Comparison of ENCODE assay signal across 24 cellular contexts in the genomic region with DNA sequence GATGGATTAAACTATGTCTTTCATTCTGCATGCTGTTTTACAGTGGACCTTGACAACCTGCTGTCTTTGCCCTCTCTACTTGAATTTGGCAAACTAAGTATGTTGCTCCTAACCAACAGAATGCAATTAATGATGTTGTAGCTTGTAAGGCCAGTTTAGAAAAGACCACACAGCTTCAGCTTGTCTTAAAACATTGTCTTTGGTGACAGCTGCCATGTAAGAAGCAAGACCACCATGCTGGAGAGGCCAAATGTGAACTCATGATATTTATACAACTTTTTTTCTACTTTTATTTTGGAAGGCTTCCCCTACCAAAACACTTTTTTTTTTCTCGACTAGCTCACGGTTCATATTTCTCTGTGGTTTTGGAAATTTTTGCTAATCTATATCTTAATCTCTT.
"Had no signal": no experiment of that assay in that cellular context is flagged by ENCODE, and none has a peak within 500 bp of the region (broad histone marks: within the 10 kb centered on the region; RNA-seq: fewer than 3 reads in every experiment).

No MANE protein-coding gene starts in this region.

- ATAC-seq: effector memory CD8-positive, alpha-beta T cell; esophagus mucosa; gastrocnemius medialis; heart right ventricle; left cardiac atrium; left lung; left ventricle myocardium superior; lower lobe of right lung had no signal

- H3K36me3 Mint-ChIP-seq: memory B cell had no signal

- H3K4me3 Mint-ChIP-seq: dendritic cell treated with granulocyte-macrophage colony-stimulating factor and Interleukin-4, amounts not matched to agents 40 ng/mL and 50 ng/mL, for 4 days; effector memory CD8-positive, alpha-beta T cell; endodermal cell; memory B cell had no signal

- H3K27ac Mint-ChIP-seq: dendritic cell treated with granulocyte-macrophage colony-stimulating factor and Interleukin-4, amounts not matched to agents 40 ng/mL and 50 ng/mL, for 4 days; effector memory CD8-positive, alpha-beta T cell; endodermal cell; memory B cell had no signal

- H3K9me3 Mint-ChIP-seq: endodermal cell had no signal

- H3K4me1 ChIP-seq: colonic mucosa, esophagus squamous epithelium, gastrocnemius medialis, heart right ventricle, left lung, lower lobe of right lung had no signal

- H3K27me3 Mint-ChIP-seq: dendritic cell treated with granulocyte-macrophage colony-stimulating factor and Interleukin-4, amounts not matched to agents 40 ng/mL and 50 ng/mL, for 4 days; effector memory CD8-positive, alpha-beta T cell; memory B cell had no signal

- H3K36me3 ChIP-seq: colonic mucosa, esophagus squamous epithelium, gastrocnemius medialis, heart right ventricle, left lung, lower lobe of right lung had no signal

- H3K9me3 ChIP-seq: colonic mucosa, esophagus squamous epithelium, gastrocnemius medialis, heart right ventricle, lower lobe of right lung had no signal

- H3K27ac ChIP-seq: colonic mucosa, epithelial cell of prostate, esophagus squamous epithelium, gastrocnemius medialis, heart right ventricle, left lung, lower lobe of right lung had no signal

- H3K27me3 ChIP-seq: colonic mucosa, esophagus squamous epithelium, gastrocnemius medialis, heart right ventricle, left lung had no signal

- H3K4me1 Mint-ChIP-seq: endodermal cell, memory B cell had no signal

- DNase-seq: colonic mucosa; cortex of kidney; effector CD8-positive, alpha-beta T cell; effector memory CD8-positive, alpha-beta T cell; endodermal cell; erythroblast; esophagus squamous epithelium; foreskin fibroblast; foreskin melanocyte; gastrocnemius medialis; glutamatergic neuron; head of caudate nucleus; heart right ventricle; hippocampal formation; left cardiac atrium; left lung; left ventricle myocardium superior; lower lobe of right lung; mesendoderm; midbrain had no signal

- H3K4me3 ChIP-seq: colonic mucosa, esophagus squamous epithelium, gastrocnemius medialis, heart right ventricle, left lung, lower lobe of right lung had no signal
